In the genomic region with DNA sequence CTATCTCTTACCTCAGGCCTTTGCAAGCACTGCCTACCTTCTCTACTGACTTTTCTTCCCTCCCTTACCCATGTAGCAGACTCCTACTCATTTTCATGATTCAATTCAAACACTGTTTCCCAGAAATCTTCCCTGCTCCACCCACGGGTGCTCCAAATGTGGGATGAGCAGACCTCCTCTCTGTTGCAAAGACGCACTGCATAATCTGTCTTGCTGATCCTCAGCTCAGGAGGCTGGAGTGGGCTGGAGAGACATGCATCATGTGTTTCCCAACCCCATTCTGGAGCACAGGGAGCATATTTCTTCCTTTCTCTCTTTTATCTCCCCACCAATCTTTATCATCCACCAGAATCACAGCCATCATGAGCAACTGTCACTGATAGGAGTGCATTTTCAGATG, we compare ENCODE assay signal across 31 cellular contexts.
A peak's percentile ranks its signal among the peaks of the same experiment; 100 is the strongest.
DNase-seq lines count a peak whose midpoint lies in the region; ATAC-seq, FAIRE-seq and TF ChIP-seq lines count a peak whose summit lies in the region.
"Had no signal": no experiment of that assay in that cellular context is flagged by ENCODE, and none has a peak within 500 bp of the region (broad histone marks: within the 10 kb centered on the region; RNA-seq: fewer than 3 reads in every experiment).

No MANE protein-coding gene starts in this region.

- no peaks in the 10 kb centered on the region for H3K9me1 ChIP-seq in endothelial cell of umbilical vein (replicated peaks; ENCODE audit: control insufficient read depth, extremely low read depth, insufficient read depth, low read length)

- no peak overlapping the region for H3K4me2 ChIP-seq in endothelial cell of umbilical vein (ENCODE audit: insufficient read depth, low read length)
- H3K4me2 ChIP-seq: BLaER1 had no signal

- no peaks in the 10 kb centered on the region for H3K36me3 ChIP-seq in endothelial cell of umbilical vein (ENCODE audit: control insufficient read depth in 2 of 2, extremely low read depth in 1 of 2, insufficient read depth in 2 of 2, low read length in 2 of 2)
- H3K36me3 ChIP-seq: BLaER1, heart right ventricle, lower lobe of right lung, pancreas, Peyer's patch, right atrium auricular region, spleen, tibial artery had no signal

- peaks cover 29% of the 10 kb centered on the region for H3K4me1 ChIP-seq in endothelial cell of umbilical vein (ENCODE audit: control insufficient read depth, extremely low read depth, insufficient read depth, low read length)
- H3K4me1 ChIP-seq: BLaER1, foreskin keratinocyte, lower lobe of right lung, pancreas, Peyer's patch had no signal

- POLR2A ChIA-PET in endothelial cell of umbilical vein (lab: Charles Lee) = no interaction called here

- no peak overlapping the region for H3K9ac ChIP-seq in endothelial cell of umbilical vein (replicated peaks; ENCODE audit: extremely low read depth, insufficient read depth, low read length)
- H3K9ac ChIP-seq: BLaER1 had no signal

- dilution Hi-C loops in endothelial cell of umbilical vein (cut with MboI; ENCODE audit: extremely low pct_ligation_motif_present, low sequenced_read_pairs) = no loop called here

- no peak for DNase-seq in endothelial cell of umbilical vein (ENCODE audit: low read depth, low spot score)
- DNase-seq in nucleus accumbens (lab: John Stamatoyannopoulos, UW) = peak in 40 of 56 donors; percentile 2 to 89 (median 52)
- DNase-seq in nephron progenitor cell = no peak
- DNase-seq in activated T-cell treated with anti-CD3 and anti-CD28 coated beads, Interleukin-2, amount 50 U/mL, for 1 hour = no peak
- DNase-seq: activated CD4-positive, alpha-beta T cell treated with anti-CD3 and anti-CD28 coated beads for 36 hours; aorta; central memory CD4-positive, alpha-beta T cell; endodermal cell; foreskin keratinocyte; heart right ventricle; KG1; kidney glomerular epithelial cell; lower lobe of right lung; MM.1S; naive thymus-derived CD8-positive, alpha-beta T cell; NCI-H1105 treated with DMSO at 0.1 percent for 48 hours; pancreas; Peyer's patch; SHP77; spleen; stimulated activated CD4-positive, alpha-beta T cell treated with anti-CD3 and anti-CD28 coated beads, Interleukin-2, amount 100 ng/mL, for 24 hours; tibial artery had no signal

- TF ChIP-seq POLR2A in endothelial cell of umbilical vein (IDR thresholded peaks at IDR 0.05; ENCODE audit: low read depth, low read length) = no peak

- H3K9me3 ChIP-seq in endothelial cell of umbilical vein (replicated peaks; ENCODE audit: control insufficient read depth, insufficient read depth, low read length) = no peaks in the 10 kb centered on the region
- H3K9me3 ChIP-seq: BLaER1, heart right ventricle, lower lobe of right lung, pancreas, Peyer's patch, right atrium auricular region, spleen, tibial artery had no signal

- intact Hi-C loops in endothelial cell of umbilical vein (cut with micrococcal nuclease) = loop anchor here (5.0 kb wide), 2 partner anchors 35 to 140 kb away; no protein-coding TSS in a partner anchor

- TF ChIP-seq CTCF in VCaP (conservative IDR thresholded peaks at IDR 0.05) = no peak
- no peak for TF ChIP-seq CTCF in endothelial cell of umbilical vein (IDR thresholded peaks at IDR 0.05; ENCODE audit: extremely low read depth in 1 of 2, insufficient read depth in 1 of 2, low read depth in 1 of 2, low read length in 2 of 2)
- no peak for TF ChIP-seq CTCF in nephron progenitor cell (IDR thresholded peaks at IDR 0.05)

- H3K27ac ChIP-seq in VCaP (peak overlapping the region; percentile 85), endothelial cell of umbilical vein (ENCODE audit: insufficient read depth, low read depth, low read length) (no peak overlapping the region), temporal lobe (ENCODE audit: low read depth, low read length) (peak overlapping the region; percentile 0)
- H3K27ac ChIP-seq: BLaER1, foreskin keratinocyte, heart right ventricle, lower lobe of right lung, Peyer's patch, right atrium auricular region, tibial artery had no signal

- H3K4me1 Mint-ChIP-seq in nephron progenitor cell = peaks cover 10% of the 10 kb centered on the region
- H3K4me1 Mint-ChIP-seq: activated CD4-positive, alpha-beta T cell treated with anti-CD3 and anti-CD28 coated beads for 36 hours; activated naive CD4-positive, alpha-beta T cell treated with anti-CD3 and anti-CD28 coated beads, Interleukin-2, amount 50 U/mL, for 24 hours; naive thymus-derived CD8-positive, alpha-beta T cell had no signal

- no peaks in the 10 kb centered on the region for H3K79me2 ChIP-seq in endothelial cell of umbilical vein (ENCODE audit: control insufficient read depth, insufficient read depth, low read length)

- FAIRE-seq in endothelial cell of umbilical vein (lab: Jason Lieb, UNC) = no peak
- FAIRE-seq: H1, pancreas had no signal

- no peaks in the 10 kb centered on the region for H3K36me3 Mint-ChIP-seq in nephron progenitor cell (ENCODE audit: low read depth)
- H3K36me3 Mint-ChIP-seq: activated naive CD4-positive, alpha-beta T cell treated with anti-CD3 and anti-CD28 coated beads, Interleukin-2, amount 50 U/mL, for 24 hours; naive thymus-derived CD8-positive, alpha-beta T cell had no signal

- no peak overlapping the region for H3K4me3 Mint-ChIP-seq in nephron progenitor cell
- H3K4me3 Mint-ChIP-seq: activated CD4-positive, alpha-beta T cell treated with anti-CD3 and anti-CD28 coated beads for 36 hours; activated naive CD4-positive, alpha-beta T cell treated with anti-CD3 and anti-CD28 coated beads, Interleukin-2, amount 50 U/mL, for 24 hours; endodermal cell; naive thymus-derived CD8-positive, alpha-beta T cell; stimulated activated naive CD8-positive, alpha-beta T cell treated with anti-CD3 and anti-CD28 coated beads, Interleukin-15, Interleukin-2, amounts not matched to agents 100 ng/mL and 50 ng/mL, for 24 hours had no signal

- no peaks in the 10 kb centered on the region for H4K20me1 ChIP-seq in endothelial cell of umbilical vein (replicated peaks; ENCODE audit: control insufficient read depth, extremely low read depth, insufficient read depth, low read length)
- H4K20me1 ChIP-seq: BLaER1 had no signal

- no peaks in the 10 kb centered on the region for H3K9me3 Mint-ChIP-seq in nephron progenitor cell
- H3K9me3 Mint-ChIP-seq: activated naive CD4-positive, alpha-beta T cell treated with anti-CD3 and anti-CD28 coated beads, Interleukin-2, amount 50 U/mL, for 24 hours; endodermal cell; naive thymus-derived CD8-positive, alpha-beta T cell; stimulated activated naive CD8-positive, alpha-beta T cell treated with anti-CD3 and anti-CD28 coated beads, Interleukin-15, Interleukin-2, amounts not matched to agents 100 ng/mL and 50 ng/mL, for 24 hours had no signal

- H2AFZ ChIP-seq in endothelial cell of umbilical vein (ENCODE audit: low read depth, low read length) = peak overlapping the region; percentile 13

- no TSS peak for BruUV-seq in endothelial cell of umbilical vein (replicated peaks; lab: Mats Ljungman, UMichigan)

- CTCF ChIA-PET in endothelial cell of umbilical vein (lab: Charles Lee) = interaction anchor here (0.8 to 1.7 kb wide), 2 partner anchors 341 to 428 kb away, joined by 3 to 14 read pairs; no protein-coding TSS in a partner anchor

- H3K4me3 ChIP-seq in endothelial cell of umbilical vein (replicated peaks in 1 of 3; ENCODE audit: insufficient read depth in 1 of 3, low read depth in 1 of 3, low read length in 3 of 3) = no peak overlapping the region
- H3K4me3 ChIP-seq: BLaER1, heart right ventricle, lower lobe of right lung, pancreas, Peyer's patch, right atrium auricular region, spleen, tibial artery had no signal

- H3K27ac Mint-ChIP-seq in nephron progenitor cell = no peak overlapping the region
- H3K27ac Mint-ChIP-seq: activated CD4-positive, alpha-beta T cell treated with anti-CD3 and anti-CD28 coated beads for 36 hours; activated naive CD4-positive, alpha-beta T cell treated with anti-CD3 and anti-CD28 coated beads, Interleukin-2, amount 50 U/mL, for 24 hours; endodermal cell; naive thymus-derived CD8-positive, alpha-beta T cell; stimulated activated naive CD8-positive, alpha-beta T cell treated with anti-CD3 and anti-CD28 coated beads, Interleukin-15, Interleukin-2, amounts not matched to agents 100 ng/mL and 50 ng/mL, for 24 hours had no signal

- no peak for ATAC-seq in GM21529 (IDR thresholded peaks at IDR 0.05; ENCODE audit: unreplicated experiment)
- ATAC-seq: activated CD4-positive, alpha-beta T cell treated with anti-CD3 and anti-CD28 coated beads for 36 hours; esophagus mucosa; foreskin keratinocyte; lower lobe of right lung; naive thymus-derived CD8-positive, alpha-beta T cell had no signal

- H3K27me3 ChIP-seq in endothelial cell of umbilical vein (ENCODE audit: control insufficient read depth in 2 of 2, insufficient read depth in 2 of 2, low read length in 2 of 2) = no peaks in the 10 kb centered on the region
- H3K27me3 ChIP-seq: BLaER1, heart right ventricle, pancreas, Peyer's patch, right atrium auricular region, spleen, tibial artery had no signal

- H3K27me3 Mint-ChIP-seq in nephron progenitor cell (ENCODE audit: low read depth, poor library complexity) = peaks cover 5% of the 10 kb centered on the region

TF ChIP-seq in endothelial cell of umbilical vein, 7 proteins besides CTCF, POLR2A, EP300 and RAD21:
- TF ChIP-seq MYC (IDR thresholded peaks at IDR 0.05; ENCODE audit: low read depth, low read length) = no peak
- no peak for TF ChIP-seq EZH2 (IDR thresholded peaks at IDR 0.05; ENCODE audit: borderline replicate concordance, low read depth, low read length, severe bottlenecking)
- no peak for TF ChIP-seq GATA2 (IDR thresholded peaks at IDR 0.05; ENCODE audit: insufficient read depth, insufficient read length, low read depth, low read length)
- no peak for TF ChIP-seq POLR2AphosphoS5 (IDR thresholded peaks at IDR 0.05; ENCODE audit: insufficient read depth, low read depth, low read length)
- TF ChIP-seq FOS (IDR thresholded peaks at IDR 0.05; ENCODE audit: borderline replicate concordance, insufficient read depth, low read length) = no peak
- TF ChIP-seq JUN (IDR thresholded peaks at IDR 0.05; ENCODE audit: borderline replicate concordance, insufficient read depth, insufficient read length, low read depth) = no peak
- TF ChIP-seq, protein P1, sequence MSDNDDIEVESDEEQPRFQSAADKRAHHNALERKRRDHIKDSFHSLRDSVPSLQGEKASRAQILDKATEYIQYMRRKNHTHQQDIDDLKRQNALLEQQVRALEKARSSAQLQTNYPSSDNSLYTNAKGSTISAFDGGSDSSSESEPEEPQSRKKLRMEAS (IDR thresholded peaks at IDR 0.05; ENCODE audit: insufficient read depth, insufficient read length) = no peak

Comparison
In these comparisons a context has a peak if more than half of its experiments do, and no peak if none do; other contexts are left out.
1. DNase-seq: peak in nucleus accumbens (40 of 56); none in endothelial cell of umbilical vein (single experiment), nephron progenitor cell (single experiment) and activated T-cell treated with anti-CD3 and anti-CD28 coated beads, Interleukin-2, amount 50 U/mL, for 1 hour (single experiment).